Comparison of ENCODE assay signal across 1 cellular context in genomic region chr5:142872217-142872616, GRCh38.
TF ChIP-seq lines count a peak whose summit lies in the region.

No MANE protein-coding gene starts in this region.

TF ChIP-seq in A549, 52 proteins besides CTCF, POLR2A, EP300 and RAD21 (continued from another document):
- TF ChIP-seq CBX2 (IDR thresholded peaks at IDR 0.05; ENCODE audit: borderline replicate concordance, low read depth) = no peak
- no peak for TF ChIP-seq RARB (CRISPR knock-in tag; IDR thresholded peaks at IDR 0.05)
- no peak for TF ChIP-seq PHF8 (IDR thresholded peaks at IDR 0.05; ENCODE audit: borderline replicate concordance, low read depth)
- TF ChIP-seq ZNF302 (CRISPR knock-in tag; IDR thresholded peaks at IDR 0.05) = no peak
- TF ChIP-seq NR3C1 (IDR thresholded peaks at IDR 0.05) = no peak
- TF ChIP-seq PBX3 (IDR thresholded peaks at IDR 0.05) = no peak
- TF ChIP-seq E2F6 (IDR thresholded peaks at IDR 0.05; ENCODE audit: borderline replicate concordance, low read depth) = no peak
- TF ChIP-seq JUNB (IDR thresholded peaks at IDR 0.05) = no peak
- TF ChIP-seq KDM5A (IDR thresholded peaks at IDR 0.05) = no peak
